ENCODE assay signal across 8 cellular contexts in genomic region chr12:57726884-57727757, GRCh38. TPM values are rescaled to one million over a fixed set of nuclear protein-coding genes. Genes with fewer than 3 reads are reported as not detected.
DNase-seq lines count a peak whose midpoint lies in the region; ATAC-seq, FAIRE-seq and TF ChIP-seq lines count a peak whose summit lies in the region.

No MANE protein-coding gene starts in this region.

- CTCF ChIA-PET in activated CD4-positive, alpha-beta T cell treated with anti-CD3 and anti-CD28 coated beads for 36 hours (lab: Charles Lee): interaction anchor here (1.0 to 1.6 kb wide), 2 partner anchors 12 to 29 kb away, joined by 5 to 7 read pairs; no protein-coding TSS in a partner anchor

- POLR2A ChIA-PET in activated CD4-positive, alpha-beta T cell treated with anti-CD3 and anti-CD28 coated beads for 36 hours (lab: Charles Lee): no interaction called here

- H3K4me1 ChIP-seq in left lung (peaks cover 4 to 6% of the 10 kb centered on the region in 2 donors), thoracic aorta (ENCODE audit: control insufficient read depth in 1 of 2, low read depth in 2 of 2) (peaks cover 0 to 19% of the 10 kb centered on the region in 2 donors)

- H3K9me3 ChIP-seq in left lung: no peaks in the 10 kb centered on the region
- no peaks in the 10 kb centered on the region for H3K9me3 ChIP-seq in thoracic aorta

- no peak overlapping the region for H3K27ac Mint-ChIP-seq in activated CD4-positive, alpha-beta T cell treated with anti-CD3 and anti-CD28 coated beads for 36 hours

- H3K27me3 ChIP-seq in bronchial epithelial cell (ENCODE audit: control insufficient read depth, insufficient read depth, low read length) (peaks cover 5% of the 10 kb centered on the region), left lung (peaks cover 0 to 8% of the 10 kb centered on the region in 2 donors), thoracic aorta (replicated peaks; ENCODE audit: insufficient read depth) (no peaks in the 10 kb centered on the region)

- no peak for FAIRE-seq in bronchial epithelial cell (lab: Jason Lieb, UNC)

- H3K4me3 ChIP-seq in bronchial epithelial cell (ENCODE audit: low read depth, low read length) (peak overlapping the region; percentile 92), left lung (peak overlapping the region; percentile 51 to 55), thoracic aorta (peak overlapping the region; percentile 77)

- peak; percentile 55 for ATAC-seq in left lung
- no peak for ATAC-seq in thoracic aorta (ENCODE audit: insufficient number of reproducible peaks, low FRiP score, low read depth)
- no peak for ATAC-seq in activated CD4-positive, alpha-beta T cell treated with anti-CD3 and anti-CD28 coated beads for 36 hours

- no peaks in the 10 kb centered on the region for H3K4me1 Mint-ChIP-seq in activated CD4-positive, alpha-beta T cell treated with anti-CD3 and anti-CD28 coated beads for 36 hours

- H3K27ac ChIP-seq in left lung (peak overlapping the region in 1 of 2 donors; percentile 67), thoracic aorta (no peak overlapping the region)

- H3K36me3 ChIP-seq in bronchial epithelial cell (ENCODE audit: control insufficient read depth, insufficient read depth, low read length) (no peaks in the 10 kb centered on the region), left lung (peaks cover 0 to 60% of the 10 kb centered on the region in 2 donors), thoracic aorta (no peaks in the 10 kb centered on the region)

- TF ChIP-seq CTCF in bronchial epithelial cell (IDR thresholded peaks at IDR 0.05; ENCODE audit: insufficient read depth, low read length, severe bottlenecking): peak; percentile 51
- TF ChIP-seq CTCF in left lung (IDR thresholded peaks at IDR 0.05): no peak
- peak; percentile 35 for TF ChIP-seq CTCF in thoracic aorta (IDR thresholded peaks at IDR 0.05)

- DNase-seq in NCI-H2196 (lab: John Stamatoyannopoulos, UW; ENCODE audit: unreplicated experiment) (peak; percentile 56), NCI-H2196 treated with DMSO at 0.1 percent for 48 hours (lab: John Stamatoyannopoulos, UW; ENCODE audit: unreplicated experiment) (no peak), bronchial epithelial cell (ENCODE audit: low read depth) (no peak), left lung (no peak), thoracic aorta (ENCODE audit: low spot score) (no peak), NCI-H146 (lab: John Stamatoyannopoulos, UW) (no peak)
- DNase-seq in activated CD4-positive, alpha-beta T cell treated with anti-CD3 and anti-CD28 coated beads for 36 hours: no peak
- DNase-seq in stimulated activated CD4-positive, alpha-beta T cell treated with anti-CD3 and anti-CD28 coated beads, Interleukin-15, amount 100 ng/mL, for 24 hours: no peak

- intact Hi-C loops in left lung (cut with DNase I): no loop called here
- intact Hi-C loops in activated CD4-positive, alpha-beta T cell treated with anti-CD3 and anti-CD28 coated beads for 36 hours (cut with DNase I, micrococcal nuclease): no loop called here

- H3K4me3 Mint-ChIP-seq in activated CD4-positive, alpha-beta T cell treated with anti-CD3 and anti-CD28 coated beads for 36 hours: no peak overlapping the region

- no peaks in the 10 kb centered on the region for H3K27me3 Mint-ChIP-seq in activated CD4-positive, alpha-beta T cell treated with anti-CD3 and anti-CD28 coated beads for 36 hours

- peaks cover 37% of the 10 kb centered on the region for H3K36me3 Mint-ChIP-seq in activated CD4-positive, alpha-beta T cell treated with anti-CD3 and anti-CD28 coated beads for 36 hours (ENCODE audit: low read depth)

- no peaks in the 10 kb centered on the region for H3K9me3 Mint-ChIP-seq in activated CD4-positive, alpha-beta T cell treated with anti-CD3 and anti-CD28 coated beads for 36 hours (ENCODE audit: low read depth)

RNA-seq across cellular contexts. Expression of gene AGAP2, which starts 11.4 kb away (rescaled TPM):
- total RNA-seq in bronchial epithelial cell (under 0.01 TPM in 2 replicates), left lung (1 to 10 TPM; 1.9 to 5.8 TPM), thoracic aorta (1 to 10 TPM; 1.2 to 3.5 TPM)
- total RNA-seq in activated CD4-positive, alpha-beta T cell treated with anti-CD3 and anti-CD28 coated beads for 36 hours: 10 to 100 TPM; 28.0 to 46.9 TPM

RNA-seq across cellular contexts. Expression of gene TSPAN31, which starts 17.7 kb away (rescaled TPM):
- total RNA-seq in bronchial epithelial cell: 100 and 109 TPM in 2 replicates
- total RNA-seq in left lung: 10 to 100 TPM; 33.5 to 40.0 TPM
- 100 to 1,000 TPM in 1 of 2 donors, 10 to 100 TPM in 1; 58.8 to 115 TPM for total RNA-seq in thoracic aorta
- 10 to 100 TPM; 13.6 to 15.9 TPM for total RNA-seq in activated CD4-positive, alpha-beta T cell treated with anti-CD3 and anti-CD28 coated beads for 36 hours

RNA-seq across cellular contexts. Expression of gene CDK4, which starts 25.0 kb away (rescaled TPM):
- 61.3 and 113 TPM in 2 replicates for total RNA-seq in bronchial epithelial cell
- 100 to 1,000 TPM in 1 of 2 donors, 10 to 100 TPM in 1; 80.1 to 130 TPM for total RNA-seq in left lung
- total RNA-seq in thoracic aorta: 10 to 100 TPM; 52.3 to 72.8 TPM
- total RNA-seq in activated CD4-positive, alpha-beta T cell treated with anti-CD3 and anti-CD28 coated beads for 36 hours: 100 to 1,000 TPM; 132 to 208 TPM

RNA-seq across cellular contexts. Expression of gene MARCHF9, which starts 27.8 kb away (rescaled TPM):
- total RNA-seq in bronchial epithelial cell (6.3 and 8.1 TPM in 2 replicates), left lung (10 to 100 TPM; 17.4 to 22.4 TPM), thoracic aorta (10 to 100 TPM in 1 of 2 donors, 1 to 10 TPM in 1; 8.8 to 11.2 TPM)
- total RNA-seq in activated CD4-positive, alpha-beta T cell treated with anti-CD3 and anti-CD28 coated beads for 36 hours: 10 to 100 TPM; 20.9 to 22.5 TPM

RNA-seq across cellular contexts. Expression of gene OS9, which starts 33.2 kb away (rescaled TPM):
- total RNA-seq in bronchial epithelial cell: 182 and 405 TPM in 2 replicates
- 100 to 1,000 TPM; 282 to 321 TPM for total RNA-seq in left lung
- 100 to 1,000 TPM; 253 to 381 TPM for total RNA-seq in thoracic aorta
- 10 to 100 TPM; 61.7 to 63.2 TPM for total RNA-seq in activated CD4-positive, alpha-beta T cell treated with anti-CD3 and anti-CD28 coated beads for 36 hours

Comparison
In these comparisons a context has a peak if more than half of its experiments do, and no peak if none do; other contexts are left out.
1. CTCF ChIP-seq: peak in bronchial epithelial cell (single experiment) and thoracic aorta (single experiment); none in left lung (0 of 2).
2. RNA of gene AGAP2, which starts 11.4 kb away (total RNA-seq): 28.0 to 46.9 TPM in activated CD4-positive, alpha-beta T cell treated with anti-CD3 and anti-CD28 coated beads for 36 hours; 1.9 to 5.8 TPM in left lung, 1.2 to 3.5 TPM in thoracic aorta and under 0.01 TPM in bronchial epithelial cell; every median in the first group is over 4 times any median in the second.
3. Peak in every context shown above with its lines, with median percentiles within 50 percentile points of each other: H3K4me3 ChIP-seq.